In genomic region chr10:12981570-12981969, GRCh38 we compare ENCODE assay signal across 15 cellular contexts. TPM values are rescaled to one million over a fixed set of nuclear protein-coding genes. Genes with fewer than 3 reads are reported as not detected.
DNase-seq lines count a peak whose midpoint lies in the region; ATAC-seq and TF ChIP-seq lines count a peak whose summit lies in the region.
"Had no signal": no experiment of that assay in that cellular context is flagged by ENCODE, and none has a peak within 500 bp of the region (broad histone marks: within the 10 kb centered on the region; RNA-seq: fewer than 3 reads in every experiment).

No MANE protein-coding gene starts in this region.

- peaks cover 2% of the 10 kb centered on the region; the same call in 1 of the 2 replicates for H3K9me3 ChIP-seq in SJSA1 (replicated peaks)
- no peaks in the 10 kb centered on the region for H3K9me3 ChIP-seq in BE2C
- H3K9me3 ChIP-seq: gastrocnemius medialis, pancreas had no signal

- DNase-seq in A172 (ENCODE audit: low spot score), result peak; percentile 67
- DNase-seq in HS-27A (ENCODE audit: low read depth), result peak; percentile 1
- DNase-seq in SJSA1 (ENCODE audit: low read depth in 1 of 2, low spot score in 2 of 2), result peak; percentile 67 to 70
- peak; percentile 61 for DNase-seq in fibroblast of mammary gland (ENCODE audit: low read depth)
- no peak for DNase-seq in BE2C
- DNase-seq in cortex of kidney (lab: John Stamatoyannopoulos, UW), result no peak
- no peak for DNase-seq in UCSD-AML1 (lab: John Stamatoyannopoulos, UW; ENCODE audit: unreplicated experiment)
- DNase-seq: activated naive CD8-positive, alpha-beta T cell treated with anti-CD3 and anti-CD28 coated beads for 36 hours; activated T-cell treated with anti-CD3 and anti-CD28 coated beads for 4 hours; dermis blood vessel endothelial cell; gastrocnemius medialis; islet precursor cell; pancreas had no signal

- H3K27me3 ChIP-seq in SJSA1 (replicated peaks) (no peaks in the 10 kb centered on the region), BE2C (no peaks in the 10 kb centered on the region)
- H3K27me3 ChIP-seq: gastrocnemius medialis, pancreas, tibial nerve had no signal

- ATAC-seq in HG03045 (IDR thresholded peaks at IDR 0.05; ENCODE audit: unreplicated experiment), result no peak
- ATAC-seq: gastrocnemius medialis, pancreas had no signal

- H3K4me1 ChIP-seq in SJSA1 (replicated peaks) (peaks cover 25% of the 10 kb centered on the region), BE2C (peaks cover 23% of the 10 kb centered on the region)
- H3K4me1 ChIP-seq: gastrocnemius medialis, pancreas, tibial nerve had no signal

- TF ChIP-seq CTCF in fibroblast of mammary gland (conservative IDR thresholded peaks at IDR 0.05; ENCODE audit: control insufficient read depth, insufficient read depth, low read depth, low read length) (no peak), BE2C (IDR thresholded peaks at IDR 0.05; ENCODE audit: low read depth, low read length) (no peak)

- H3K4me3 ChIP-seq in SJSA1 (no peak overlapping the region), fibroblast of mammary gland (ENCODE audit: control insufficient read depth, low read depth, low read length) (no peak overlapping the region), BE2C (ENCODE audit: low read depth, low read length) (no peak overlapping the region)
- H3K4me3 ChIP-seq: gastrocnemius medialis, pancreas, tibial nerve had no signal

- H3K27ac ChIP-seq in SJSA1, result peak overlapping the region; percentile 36; the same call in 1 of the 2 replicates
- H3K27ac ChIP-seq: gastrocnemius medialis, pancreas, tibial nerve had no signal

- H3K36me3 ChIP-seq in SJSA1 (no peaks in the 10 kb centered on the region), BE2C (no peaks in the 10 kb centered on the region)
- H3K36me3 ChIP-seq: gastrocnemius medialis, pancreas, tibial nerve had no signal

RNA-seq across cellular contexts. Expression of gene CCDC3, which starts 19.9 kb away (rescaled TPM):
- 0.03 TPM in 1 of 2 replicates, not detected in the other for total RNA-seq in A172 (2014; rRNA removed; shearing (Covaris generic))
- 12.4 and 21.3 TPM in 2 replicates for total RNA-seq in SJSA1 (2014; rRNA removed; shearing (Covaris generic))
- polyA plus RNA-seq in BE2C (2012; ENCODE audit: insufficient read depth, insufficient read length, low read depth), result 0.14 TPM

Comparison
In these comparisons a context has a peak if more than half of its experiments do, and no peak if none do; other contexts are left out.
1. DNase-seq: peak in A172 (single experiment), HS-27A (single experiment), SJSA1 (2 of 2) and fibroblast of mammary gland (single experiment); none in BE2C (single experiment), cortex of kidney (single experiment) and UCSD-AML1 (single experiment).
2. RNA of gene CCDC3, which starts 19.9 kb away (total RNA-seq): 12.4 to 21.3 TPM in SJSA1; 0.03 TPM in A172; every median in the first group is over 10 times any median in the second.